12 cellular contexts compared by ENCODE assay signal in the genomic region with DNA sequence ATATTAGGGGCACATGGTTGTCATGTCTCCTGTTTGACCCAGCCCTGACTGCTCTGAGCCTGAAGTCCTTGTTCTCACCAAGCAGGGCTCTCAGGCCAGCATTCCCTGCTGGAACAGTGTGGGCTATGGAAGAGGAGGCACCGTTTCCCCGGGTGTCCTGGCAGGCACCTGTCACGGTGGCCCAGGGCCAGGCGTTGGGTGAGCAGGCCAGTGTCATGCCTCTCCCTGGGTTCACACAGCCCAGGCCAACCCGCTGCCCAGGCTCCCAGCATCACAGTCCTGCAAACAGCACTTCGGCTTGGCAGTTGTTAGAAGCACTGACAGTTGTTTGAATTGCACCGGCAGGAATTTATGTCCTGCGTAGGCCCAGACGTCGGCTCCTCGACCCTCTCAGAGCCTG. TPM values are rescaled to one million over a fixed set of nuclear protein-coding genes. Genes with fewer than 3 reads are reported as not detected.
"Had no signal": no experiment of that assay in that cellular context is flagged by ENCODE, and none has a peak within 500 bp of the region (broad histone marks: within the 10 kb centered on the region; RNA-seq: fewer than 3 reads in every experiment).

No MANE protein-coding gene starts in this region.

RNA-seq across cellular contexts. Expression of a gene that starts 38.4 kb away (rescaled TPM):
- total RNA-seq: activated CD4-positive, alpha-beta T cell treated with anti-CD3 and anti-CD28 coated beads, Interleukin-2, amount 10 ng/mL, durations not matched to agents 24 days and 14 days; activated CD8-positive, alpha-beta memory T cell treated with anti-CD3 and anti-CD28 coated beads for 36 hours; activated CD8-positive, alpha-beta T cell treated with anti-CD3 and anti-CD28 coated beads for 36 hours; activated naive CD8-positive, alpha-beta T cell treated with anti-CD3 and anti-CD28 coated beads for 36 hours; activated T-cell treated with anti-CD3 and anti-CD28 coated beads, Interleukin-2, amount 50 U/mL, for 72 hours; activated T-helper 17 cell treated with anti-CD3 and anti-CD28 coated beads, Interleukin-2, amount 50 U/mL, for 72 hours; aorta; IMR-90; K562; M059J; SJSA1 had no signal
- polyA plus RNA-seq: aorta, IMR-90, K562, SK-N-SH had no signal
